ENCODE assay signal across 17 cellular contexts in the genomic region with DNA sequence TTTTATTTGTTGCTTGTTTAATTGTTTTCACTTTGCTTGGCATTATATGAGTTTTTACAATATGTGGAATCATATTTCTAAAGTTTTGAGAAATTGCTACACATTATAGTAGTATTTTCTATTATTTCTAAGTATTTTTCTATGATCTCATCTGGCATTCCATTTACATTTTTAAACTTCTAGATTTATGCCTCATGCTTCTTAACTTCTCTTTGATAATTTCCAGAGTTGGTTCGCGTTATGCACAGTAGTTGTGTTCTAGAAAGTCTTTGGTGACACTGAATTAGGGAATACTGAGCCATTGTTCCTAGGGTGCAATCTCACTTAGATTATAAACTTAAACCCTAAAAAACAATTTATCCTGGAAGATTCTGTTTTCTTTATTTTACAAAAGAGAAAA.
"Had no signal": no experiment of that assay in that cellular context is flagged by ENCODE, and none has a peak within 500 bp of the region (broad histone marks: within the 10 kb centered on the region; RNA-seq: fewer than 3 reads in every experiment).

No MANE protein-coding gene starts in this region.

- H3K27ac ChIP-seq: esophagus squamous epithelium, heart left ventricle, neutrophil, right atrium auricular region had no signal

- H3K36me3 Mint-ChIP-seq: naive thymus-derived CD4-positive, alpha-beta T cell had no signal

- H3K9me3 ChIP-seq: esophagus squamous epithelium, heart left ventricle, neutrophil, right atrium auricular region, sigmoid colon had no signal

- DNase-seq: esophagus squamous epithelium; foreskin melanocyte; heart left ventricle; hippocampal formation; left colon; left ventricle myocardium superior; mesendoderm; naive thymus-derived CD4-positive, alpha-beta T cell; sigmoid colon; small intestine; stimulated activated CD4-positive, alpha-beta T cell treated with anti-CD3 and anti-CD28 coated beads, Interleukin-2, amount 100 ng/mL, for 48 hours; stimulated activated naive CD4-positive, alpha-beta T cell treated with Interleukin-2 at 50 U/mL for 16 hours; trophoblast cell had no signal

- H3K4me3 Mint-ChIP-seq: dendritic cell treated with granulocyte-macrophage colony-stimulating factor and Interleukin-4, amounts not matched to agents 40 ng/mL and 50 ng/mL, for 4 days; naive thymus-derived CD4-positive, alpha-beta T cell had no signal

- H3K4me3 ChIP-seq: esophagus squamous epithelium, lung, right atrium auricular region had no signal

- H3K9me3 Mint-ChIP-seq: dendritic cell treated with granulocyte-macrophage colony-stimulating factor and Interleukin-4, amounts not matched to agents 40 ng/mL and 50 ng/mL, for 4 days had no signal

- H3K27me3 ChIP-seq: esophagus squamous epithelium, heart left ventricle, neutrophil, right atrium auricular region, sigmoid colon had no signal

- H3K4me1 ChIP-seq: esophagus squamous epithelium, heart left ventricle, right atrium auricular region had no signal

- H3K27me3 Mint-ChIP-seq: dendritic cell treated with granulocyte-macrophage colony-stimulating factor and Interleukin-4, amounts not matched to agents 40 ng/mL and 50 ng/mL, for 4 days; naive thymus-derived CD4-positive, alpha-beta T cell had no signal

- H3K4me1 Mint-ChIP-seq: naive thymus-derived CD4-positive, alpha-beta T cell had no signal

- H3K27ac Mint-ChIP-seq: dendritic cell treated with granulocyte-macrophage colony-stimulating factor and Interleukin-4, amounts not matched to agents 40 ng/mL and 50 ng/mL, for 4 days; naive thymus-derived CD4-positive, alpha-beta T cell had no signal

- H3K36me3 ChIP-seq: esophagus squamous epithelium, heart left ventricle, neutrophil, right atrium auricular region, sigmoid colon had no signal
